32 cellular contexts compared by ENCODE assay signal in the genomic region with DNA sequence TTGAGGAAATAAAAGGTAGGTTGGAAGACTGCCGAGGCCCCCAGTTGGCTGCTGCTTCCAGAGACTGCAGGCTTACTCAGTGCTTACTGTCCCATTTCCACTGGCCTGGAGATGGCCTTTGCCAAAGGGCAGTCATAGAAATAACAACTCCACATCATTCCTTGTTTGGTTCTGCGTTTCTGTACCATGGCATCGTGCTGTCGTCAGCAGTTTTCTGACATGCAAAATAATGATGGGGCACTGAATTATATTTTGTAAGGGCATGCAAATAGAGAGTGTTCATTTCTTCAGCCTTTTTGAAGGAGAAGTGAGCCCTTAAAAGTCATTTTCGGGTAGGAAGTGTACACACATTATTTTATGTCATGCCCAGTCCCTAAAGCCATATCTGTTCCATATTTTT.
"Had no signal": no experiment of that assay in that cellular context is flagged by ENCODE, and none has a peak within 500 bp of the region (broad histone marks: within the 10 kb centered on the region; RNA-seq: fewer than 3 reads in every experiment).

No MANE protein-coding gene starts in this region.

- FAIRE-seq: colon had no signal

- H3K36me3 ChIP-seq: ascending aorta, breast epithelium, cardiac muscle cell, esophagus muscularis mucosa, gastrocnemius medialis, heart left ventricle, WERI-Rb-1 had no signal

- H3K4me1 ChIP-seq: ascending aorta, breast epithelium, esophagus muscularis mucosa, foreskin keratinocyte had no signal

- H3K27ac ChIP-seq: ascending aorta, breast epithelium, cardiac muscle cell, esophagus muscularis mucosa, foreskin keratinocyte, heart left ventricle, WERI-Rb-1 had no signal

- H3K4me3 ChIP-seq: ascending aorta, breast epithelium, cardiac muscle cell, esophagus muscularis mucosa, gastrocnemius medialis, heart left ventricle had no signal

- H3K9me3 ChIP-seq: ascending aorta, esophagus muscularis mucosa, gastrocnemius medialis, heart left ventricle had no signal

- H3K27me3 ChIP-seq: ascending aorta, breast epithelium, cardiac muscle cell, esophagus muscularis mucosa, foreskin keratinocyte, gastrocnemius medialis, heart left ventricle had no signal

- DNase-seq: activated B cell treated with CpG ODN at 0.5 μM for 24 hours; activated CD4-positive, alpha-beta T cell treated with anti-CD3 and anti-CD28 coated beads for 48 hours; activated CD4-positive, alpha-beta T cell treated with anti-CD3 and anti-CD28 coated beads, Interleukin-2, amount 50 U/mL, for 1 hour; activated CD4-positive, alpha-beta T cell treated with anti-CD3 and anti-CD28 coated beads, Interleukin-2, amount 50 U/mL, for 48 hours; activated CD8-positive, alpha-beta memory T cell treated with anti-CD3 and anti-CD28 coated beads for 24 hours; activated CD8-positive, alpha-beta T cell treated with anti-CD3 and anti-CD28 coated beads for 36 hours; activated effector memory CD4-positive, alpha-beta T cell treated with Interleukin-2 at 50 U/mL for 16 hours; activated gamma-delta T cell treated with Interleukin-2 at 50 U/mL for 16 hours; activated naive CD4-positive, alpha-beta T cell treated with anti-CD3 and anti-CD28 coated beads, Interleukin-2, amount 10 ng/mL, durations not matched to agents 7 days and 5 days; activated naive CD8-positive, alpha-beta T cell treated with anti-CD3 and anti-CD28 coated beads, Interleukin-2, amount 10 ng/mL, durations not matched to agents 7 days and 5 days; activated T-cell treated with anti-CD3 and anti-CD28 coated beads, Interleukin-2, amount 50 U/mL, for 4 hours; cortex of kidney; dermis blood vessel endothelial cell; effector CD4-positive, alpha-beta T cell; effector memory CD8-positive, alpha-beta T cell; erythroblast; foreskin keratinocyte; gastrocnemius medialis; glutamatergic neuron; heart left ventricle; T-helper 1 cell; T-helper 17 cell; T1000; WERI-Rb-1 had no signal

- ATAC-seq: activated CD4-positive, CD25-positive, alpha-beta regulatory T cell treated with anti-CD3 and anti-CD28 coated beads, Interleukin-2, amount 50 U/mL, for 24 hours; activated CD8-positive, alpha-beta T cell treated with anti-CD3 and anti-CD28 coated beads for 36 hours; activated naive CD4-positive, alpha-beta T cell treated with anti-CD3 and anti-CD28 coated beads, Interleukin-2, amount 50 U/mL, for 72 hours; activated T-cell treated with anti-CD3 and anti-CD28 coated beads, Interleukin-2, amount 50 U/mL, for 4 hours; activated T-helper 17 cell treated with anti-CD3 and anti-CD28 coated beads, Interleukin-2, amount 50 U/mL, for 72 hours; effector memory CD8-positive, alpha-beta T cell; foreskin keratinocyte; gastrocnemius medialis; heart left ventricle; T-helper 17 cell had no signal
